ENCODE assay signal across 11 cellular contexts in genomic region chr3:139538733-139539132, GRCh38. TPM values are rescaled to one million over a fixed set of nuclear protein-coding genes. Genes with fewer than 3 reads are reported as not detected.
A peak's percentile ranks its signal among the peaks of the same experiment; 100 is the strongest.
DNase-seq lines count a peak whose midpoint lies in the region; ATAC-seq and TF ChIP-seq lines count a peak whose summit lies in the region.
"Had no signal": no experiment of that assay in that cellular context is flagged by ENCODE, and none has a peak within 500 bp of the region (broad histone marks: within the 10 kb centered on the region; RNA-seq: fewer than 3 reads in every experiment).

No MANE protein-coding gene starts in this region.

- H3K9me3 Mint-ChIP-seq in osteocyte (ENCODE audit: unreplicated experiment), result no peaks in the 10 kb centered on the region

- no peaks in the 10 kb centered on the region for H3K9me3 ChIP-seq in adrenal gland (replicated peaks in 1 of 3)
- H3K9me3 ChIP-seq in effector memory CD4-positive, alpha-beta T cell (ENCODE audit: control insufficient read depth, low read length), result no peaks in the 10 kb centered on the region

- peak overlapping the region; percentile 81 to 96 (median 92) for H3K27ac ChIP-seq in adrenal gland
- H3K27ac ChIP-seq in effector memory CD4-positive, alpha-beta T cell (ENCODE audit: insufficient read depth, low read length, poor library complexity, severe bottlenecking), result no peak overlapping the region

- no peak overlapping the region for H3K27ac Mint-ChIP-seq in osteocyte (ENCODE audit: unreplicated experiment)

- peaks cover 50 to 74% of the 10 kb centered on the region in 2 donors for H3K4me1 ChIP-seq in adrenal gland (replicated peaks in 1 of 2)
- H3K4me1 ChIP-seq in effector memory CD4-positive, alpha-beta T cell (ENCODE audit: control insufficient read depth, insufficient read depth, low read length, poor library complexity, severe bottlenecking), result no peaks in the 10 kb centered on the region

- TF ChIP-seq CTCF in adrenal gland (IDR thresholded peaks at IDR 0.05) (no peak), osteocyte (IDR thresholded peaks at IDR 0.05) (no peak)

- peak; percentile 51 for DNase-seq in Ammon's horn (ENCODE audit: low spot score)
- DNase-seq in adrenal gland, result peak; percentile 87 to 94 (median 91)
- DNase-seq in cardiac septum (ENCODE audit: low spot score), result peak; percentile 47
- no peak for DNase-seq in osteocyte (ENCODE audit: extremely low spot score, unreplicated experiment)
- DNase-seq in cortex of kidney (lab: John Stamatoyannopoulos, UW), result no peak
- no peak for DNase-seq in effector memory CD4-positive, alpha-beta T cell
- no peak for DNase-seq in D341Med (ENCODE audit: low spot score)
- DNase-seq: erythroblast, KG1, WERI-Rb-1 had no signal

- peak overlapping the region in 3 of 4 donors; percentile 60 to 91 (median 70) for H3K4me3 ChIP-seq in adrenal gland
- H3K4me3 ChIP-seq in effector memory CD4-positive, alpha-beta T cell (ENCODE audit: insufficient read depth, low read depth, low read length, poor library complexity, severe bottlenecking), result no peak overlapping the region

- no peaks in the 10 kb centered on the region for H3K36me3 Mint-ChIP-seq in osteocyte (ENCODE audit: unreplicated experiment)

- ATAC-seq in HG03139 (IDR thresholded peaks at IDR 0.05; ENCODE audit: unreplicated experiment), result no peak

- H3K4me1 Mint-ChIP-seq in osteocyte (ENCODE audit: unreplicated experiment), result peaks cover 40% of the 10 kb centered on the region

- 16 to 18% (median 18%) methylated on average over 11 to 21 of the region's 21 CpGs for WGBS in adrenal gland, 4 donors

- H3K4me3 Mint-ChIP-seq in osteocyte (ENCODE audit: unreplicated experiment), result peak overlapping the region; percentile 32

- H3K27me3 Mint-ChIP-seq in osteocyte (ENCODE audit: unreplicated experiment), result peaks cover 5% of the 10 kb centered on the region

- H3K36me3 ChIP-seq in adrenal gland (replicated peaks in 1 of 2), result no peaks in the 10 kb centered on the region
- no peaks in the 10 kb centered on the region for H3K36me3 ChIP-seq in effector memory CD4-positive, alpha-beta T cell (ENCODE audit: control insufficient read depth, insufficient read depth, low read length)
- H3K36me3 ChIP-seq: WERI-Rb-1 had no signal

- H3K27me3 ChIP-seq in adrenal gland, result no peaks in the 10 kb centered on the region
- H3K27me3 ChIP-seq in effector memory CD4-positive, alpha-beta T cell (replicated peaks; ENCODE audit: control insufficient read depth, insufficient read depth, low read length, poor library complexity, severe bottlenecking), result no peaks in the 10 kb centered on the region

- intact Hi-C loops in adrenal gland (cut with DNase I), result no loop called here
- intact Hi-C loops in cardiac septum (cut with DNase I), result no loop called here

- TF ChIP-seq POLR2A in adrenal gland (IDR thresholded peaks at IDR 0.05), result peak in 1 of 2 donors; percentile 64

RNA-seq across cellular contexts. Expression of gene RBP1, which starts 0.8 kb away (rescaled TPM):
- total RNA-seq in adrenal gland (100 to 1,000 TPM; 146 to 442 (median 282) TPM), cardiac septum (9.3 TPM), osteocyte (6.4 and 7.3 TPM in 2 replicates)
- 1,000 to 10,000 TPM in 1 of 3 donors, 100 to 1,000 TPM in 2; 579 to 1,050 (median 854) TPM for polyA plus RNA-seq in adrenal gland

Comparison
In these comparisons a context has a peak if more than half of its experiments do, and no peak if none do; other contexts are left out.
1. DNase-seq: peak in Ammon's horn (single experiment), adrenal gland (7 of 7) and cardiac septum (single experiment); none in osteocyte (single experiment), cortex of kidney (single experiment), effector memory CD4-positive, alpha-beta T cell (0 of 3) and D341Med (single experiment).
2. RNA of gene RBP1, which starts 0.8 kb away (total RNA-seq): 146 to 442 TPM in adrenal gland; 9.3 TPM in cardiac septum (single experiment) and 6.4 to 7.3 TPM in osteocyte; every median in the first group is over 10 times any median in the second.